Comparison of ENCODE assay signal across 20 cellular contexts in genomic region chr4:95093460-95093859, GRCh38.
"Had no signal": no experiment of that assay in that cellular context is flagged by ENCODE, and none has a peak within 500 bp of the region (broad histone marks: within the 10 kb centered on the region; RNA-seq: fewer than 3 reads in every experiment).

No MANE protein-coding gene starts in this region.

- H3K4me1 ChIP-seq: right lobe of liver, thyroid gland, upper lobe of left lung, vagina had no signal

- H3K4me3 ChIP-seq: left ventricle myocardium inferior, lung, right lobe of liver, thyroid gland, upper lobe of left lung, vagina had no signal

- H3K27me3 ChIP-seq: right lobe of liver, thyroid gland, upper lobe of left lung, vagina had no signal

- H3K27ac ChIP-seq: epithelial cell of prostate, left ventricle myocardium inferior, right lobe of liver, thyroid gland, upper lobe of left lung, vagina had no signal

- H3K36me3 ChIP-seq: left ventricle myocardium inferior, right lobe of liver, thyroid gland, upper lobe of left lung, vagina had no signal

- DNase-seq: activated CD4-positive, alpha-beta T cell treated with anti-CD3 and anti-CD28 coated beads for 36 hours; activated CD4-positive, CD25-positive, alpha-beta regulatory T cell; activated CD8-positive, alpha-beta memory T cell treated with anti-CD3 and anti-CD28 coated beads, Interleukin-2, amount 10 ng/mL, durations not matched to agents 7 days and 5 days; activated CD8-positive, alpha-beta T cell treated with anti-CD3 and anti-CD28 coated beads, Interleukin-2, amount 10 ng/mL, durations not matched to agents 7 days and 5 days; activated naive CD8-positive, alpha-beta T cell treated with anti-CD3 and anti-CD28 coated beads, Interleukin-2, amount 50 U/mL, for 24 hours; activated T-cell treated with anti-CD3 and anti-CD28 coated beads, Interleukin-2, amount 50 U/mL, for 48 hours; effector CD4-positive, alpha-beta T cell; glutamatergic neuron; left ventricle myocardium inferior; mesendoderm; natural killer cell; posterior cingulate gyrus; right lobe of liver; stimulated activated CD4-positive, alpha-beta T cell treated with anti-CD3 and anti-CD28 coated beads, Interleukin-2, amount 100 ng/mL, for 48 hours; stimulated activated naive CD8-positive, alpha-beta T cell treated with anti-CD3 and anti-CD28 coated beads, Interleukin-15, Interleukin-2, amounts not matched to agents 100 U/mL and 50 U/mL, for 24 hours; thyroid gland; upper lobe of left lung had no signal

- H3K9me3 ChIP-seq: left ventricle myocardium inferior, right lobe of liver, thyroid gland, upper lobe of left lung, vagina had no signal
